ENCODE assay signal across 1 cellular context in genomic region chr10:71210031-71210871, GRCh38.
TF ChIP-seq lines count a peak whose summit lies in the region.

No MANE protein-coding gene starts in this region.

TF ChIP-seq in HEK293, 187 proteins besides CTCF, POLR2A, EP300 and RAD21 (continued from another document and continues in another):
- TF ChIP-seq TSHZ1 (tag by site-specific recombination; IDR thresholded peaks at IDR 0.05; ENCODE audit: borderline replicate concordance) (no peak), ZNF112 (tag by site-specific recombination; IDR thresholded peaks at IDR 0.05) (no peak), ZSCAN23 (tag by site-specific recombination; IDR thresholded peaks at IDR 0.05) (no peak), ZNF132 (tag by site-specific recombination; IDR thresholded peaks at IDR 0.05; ENCODE audit: borderline replicate concordance) (no peak), ZNF48 (tag by site-specific recombination; IDR thresholded peaks at IDR 0.05) (no peak), ZNF311 (tag by site-specific recombination; IDR thresholded peaks at IDR 0.05; ENCODE audit: borderline replicate concordance) (no peak), ZNF658 (tag by site-specific recombination; IDR thresholded peaks at IDR 0.05) (no peak), ZNF610 (tag by site-specific recombination; IDR thresholded peaks at IDR 0.05; ENCODE audit: borderline replicate concordance) (no peak), ZBTB44 (tag by site-specific recombination; IDR thresholded peaks at IDR 0.05) (no peak), ZNF571 (tag by site-specific recombination; IDR thresholded peaks at IDR 0.05) (no peak), ZNF555 (tag by site-specific recombination; conservative IDR thresholded peaks at IDR 0.05) (no peak), ZNF138 (tag by site-specific recombination; IDR thresholded peaks at IDR 0.05; ENCODE audit: borderline replicate concordance) (no peak), ZBTB6 (tag by site-specific recombination; IDR thresholded peaks at IDR 0.05) (no peak), ZFP3 (tag by site-specific recombination; IDR thresholded peaks at IDR 0.05; ENCODE audit: low read depth) (no peak), PRDM6 (tag by site-specific recombination; IDR thresholded peaks at IDR 0.05) (no peak), ZNF398 (tag by site-specific recombination; IDR thresholded peaks at IDR 0.05) (peak; percentile 79), ZNF157 (tag by site-specific recombination; IDR thresholded peaks at IDR 0.05) (no peak), SALL2 (tag by site-specific recombination; IDR thresholded peaks at IDR 0.05; ENCODE audit: borderline replicate concordance) (no peak), ZNF791 (tag by site-specific recombination; IDR thresholded peaks at IDR 0.05) (no peak), EGR2 (tag by site-specific recombination; IDR thresholded peaks at IDR 0.05; ENCODE audit: low read depth) (peak; percentile 69; the same call in 1 of the 2 replicates), ZNF391 (tag by site-specific recombination; IDR thresholded peaks at IDR 0.05; ENCODE audit: borderline replicate concordance, low read depth) (no peak), ZNF2 (tag by site-specific recombination; IDR thresholded peaks at IDR 0.05) (no peak), ZNF274 (IDR thresholded peaks at IDR 0.05; ENCODE audit: low read length) (no peak), ZNF274 (tag by site-specific recombination; IDR thresholded peaks at IDR 0.05; ENCODE audit: borderline replicate concordance) (no peak), RBAK (tag by site-specific recombination; IDR thresholded peaks at IDR 0.05) (no peak), ZBTB48 (tag by site-specific recombination; IDR thresholded peaks at IDR 0.05) (no peak), ZNF140 (tag by site-specific recombination; IDR thresholded peaks at IDR 0.05) (no peak), ZNF629 (tag by site-specific recombination; IDR thresholded peaks at IDR 0.05) (no peak), KLF17 (tag by site-specific recombination; IDR thresholded peaks at IDR 0.05) (no peak), ZFP37 (tag by site-specific recombination; IDR thresholded peaks at IDR 0.05) (no peak), ZEB2 (tag by site-specific recombination; IDR thresholded peaks at IDR 0.05) (no peak), ZNF366 (tag by site-specific recombination; conservative IDR thresholded peaks at IDR 0.05) (no peak), BCL11A (tag by site-specific recombination; IDR thresholded peaks at IDR 0.05; ENCODE audit: low read depth) (no peak), ZNF843 (tag by site-specific recombination; IDR thresholded peaks at IDR 0.05) (no peak), ZBTB26 (tag by site-specific recombination; optimal IDR thresholded peaks at IDR 0.05) (no peak), ZNF510 (tag by site-specific recombination; IDR thresholded peaks at IDR 0.05; ENCODE audit: insufficient replicate concordance) (no peak), ZNF214 (tag by site-specific recombination; IDR thresholded peaks at IDR 0.05; ENCODE audit: borderline replicate concordance) (no peak), ZNF121 (tag by site-specific recombination; IDR thresholded peaks at IDR 0.05) (no peak), ZNF404 (tag by site-specific recombination; IDR thresholded peaks at IDR 0.05) (no peak), BCL11B (tag by site-specific recombination; IDR thresholded peaks at IDR 0.05; ENCODE audit: low read depth) (no peak), ZNF530 (tag by site-specific recombination; IDR thresholded peaks at IDR 0.05; ENCODE audit: low read depth) (no peak), ZNF76 (tag by site-specific recombination; IDR thresholded peaks at IDR 0.05; ENCODE audit: borderline replicate concordance, low read depth) (no peak), ZNF223 (tag by site-specific recombination; IDR thresholded peaks at IDR 0.05) (no peak), ZNF280C (tag by site-specific recombination; IDR thresholded peaks at IDR 0.05) (no peak), ZNF148 (tag by site-specific recombination; IDR thresholded peaks at IDR 0.05; ENCODE audit: borderline replicate concordance) (no peak), ZNF335 (tag by site-specific recombination; conservative IDR thresholded peaks at IDR 0.05) (peak; percentile 42), GFI1B (tag by site-specific recombination; IDR thresholded peaks at IDR 0.05) (no peak), ZNF10 (tag by site-specific recombination; IDR thresholded peaks at IDR 0.05) (no peak), ZNF16 (tag by site-specific recombination; IDR thresholded peaks at IDR 0.05; ENCODE audit: low read depth) (no peak)
